In the genomic region with DNA sequence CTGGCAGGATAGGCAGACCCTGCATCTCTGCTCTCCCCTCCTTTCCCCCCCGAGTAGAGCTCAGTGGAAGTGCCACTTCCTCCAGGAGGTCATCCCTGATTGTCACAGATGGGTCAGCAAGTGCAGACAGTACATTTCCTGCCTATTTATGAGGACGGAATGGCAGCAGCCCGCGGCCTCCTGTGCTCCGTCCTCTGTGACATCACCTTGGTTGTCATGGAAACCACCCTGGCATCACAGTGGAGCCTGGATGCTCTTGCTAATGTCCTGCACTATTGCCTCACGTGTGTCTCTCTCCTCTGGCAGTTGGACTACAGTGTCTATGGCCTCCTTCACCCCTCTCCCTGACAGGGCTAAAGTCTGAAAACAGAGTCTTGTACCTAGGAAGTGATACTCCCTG, we compare ENCODE assay signal across 14 cellular contexts.
"Had no signal": no experiment of that assay in that cellular context is flagged by ENCODE, and none has a peak within 500 bp of the region (broad histone marks: within the 10 kb centered on the region; RNA-seq: fewer than 3 reads in every experiment).

No MANE protein-coding gene starts in this region.

- H3K4me1 Mint-ChIP-seq: activated naive CD4-positive, alpha-beta T cell treated with anti-CD3 and anti-CD28 coated beads, Interleukin-2, amount 10 ng/mL, durations not matched to agents 7 days and 5 days; nephron had no signal

- H3K4me1 ChIP-seq: ascending aorta, breast epithelium, right lobe of liver, suprapubic skin, upper lobe of left lung had no signal

- DNase-seq: activated CD4-positive, alpha-beta T cell treated with anti-CD3 and anti-CD28 coated beads, Interleukin-2, amount 50 U/mL, for 4 hours; activated CD4-positive, CD25-positive, alpha-beta regulatory T cell treated with anti-CD3 and anti-CD28 coated beads, Interleukin-2, amount 50 U/mL, for 72 hours; activated naive CD4-positive, alpha-beta T cell treated with anti-CD3 and anti-CD28 coated beads, Interleukin-2, amount 10 ng/mL, durations not matched to agents 7 days and 5 days; hippocampal formation; kidney; left ventricle myocardium superior; right lobe of liver; stimulated activated naive CD8-positive, alpha-beta T cell treated with anti-CD3 and anti-CD28 coated beads, Interleukin-15, Interleukin-2, amounts not matched to agents 100 U/mL and 50 U/mL, for 24 hours; upper lobe of left lung had no signal

- H3K36me3 ChIP-seq: ascending aorta, breast epithelium, right lobe of liver, suprapubic skin, upper lobe of left lung had no signal

- H3K36me3 Mint-ChIP-seq: activated naive CD4-positive, alpha-beta T cell treated with anti-CD3 and anti-CD28 coated beads, Interleukin-2, amount 10 ng/mL, durations not matched to agents 7 days and 5 days had no signal

- H3K9me3 Mint-ChIP-seq: activated naive CD4-positive, alpha-beta T cell treated with anti-CD3 and anti-CD28 coated beads, Interleukin-2, amount 10 ng/mL, durations not matched to agents 7 days and 5 days; activated T-helper 2 cell treated with anti-CD3 and anti-CD28 coated beads, Interferon-gamma antibody, Interleukin-2, Interleukin-4, amounts not matched to agents 10 μg/mL and 5 μg/mL and 100 μg/mL, durations not matched to agents 14 hours and 24 hours and 36 hours; nephron had no signal

- H3K27ac ChIP-seq: ascending aorta, breast epithelium, right lobe of liver, suprapubic skin, upper lobe of left lung had no signal

- H3K27me3 ChIP-seq: ascending aorta, breast epithelium, right lobe of liver, suprapubic skin, upper lobe of left lung had no signal

- H3K4me3 ChIP-seq: ascending aorta, breast epithelium, right lobe of liver, suprapubic skin, upper lobe of left lung had no signal

- H3K9me3 ChIP-seq: ascending aorta, breast epithelium, right lobe of liver, suprapubic skin, upper lobe of left lung had no signal

- H3K4me3 Mint-ChIP-seq: activated naive CD4-positive, alpha-beta T cell treated with anti-CD3 and anti-CD28 coated beads, Interleukin-2, amount 10 ng/mL, durations not matched to agents 7 days and 5 days; nephron had no signal

- H3K27ac Mint-ChIP-seq: activated naive CD4-positive, alpha-beta T cell treated with anti-CD3 and anti-CD28 coated beads, Interleukin-2, amount 10 ng/mL, durations not matched to agents 7 days and 5 days; activated T-helper 2 cell treated with anti-CD3 and anti-CD28 coated beads, Interferon-gamma antibody, Interleukin-2, Interleukin-4, amounts not matched to agents 10 μg/mL and 5 μg/mL and 100 μg/mL, durations not matched to agents 14 hours and 24 hours and 36 hours; nephron had no signal
